ENCODE assay signal across 17 cellular contexts in the genomic region with DNA sequence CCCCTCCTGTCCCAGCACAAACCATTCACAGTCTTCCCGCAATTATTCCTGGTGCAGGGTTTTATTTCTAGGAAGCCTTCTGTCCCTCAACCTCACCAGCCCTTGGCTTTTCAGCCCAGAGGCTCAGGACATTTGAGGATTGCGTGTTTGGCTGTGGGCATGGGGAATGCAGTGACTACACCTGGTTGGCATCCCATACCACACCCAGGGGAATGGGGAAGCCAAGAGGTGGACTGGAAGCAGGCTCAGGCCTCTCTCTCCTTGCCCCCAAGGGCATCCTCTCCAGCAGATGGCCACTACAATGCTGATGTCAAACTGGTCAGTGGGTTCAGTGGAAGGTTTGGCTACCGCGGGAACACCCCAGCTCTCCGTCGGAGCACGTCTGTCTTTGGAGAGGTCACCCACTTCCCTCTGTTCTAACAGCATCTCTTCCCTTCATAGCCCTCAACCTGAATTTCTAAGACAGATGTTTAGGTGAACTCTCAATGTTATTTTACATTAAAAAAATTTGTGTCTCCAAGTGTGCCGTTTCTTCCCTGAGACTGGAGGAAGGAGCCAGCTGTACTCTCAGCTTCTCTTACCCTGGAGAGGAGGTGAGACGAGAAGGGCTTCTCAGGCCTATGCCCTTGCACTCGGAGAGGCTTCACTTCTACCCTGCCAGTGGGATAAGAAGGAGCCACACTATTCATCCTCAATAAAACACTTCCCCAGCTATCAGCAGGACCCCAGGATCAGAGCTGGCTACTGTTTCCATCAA. TPM values are rescaled to one million over a fixed set of nuclear protein-coding genes. Genes with fewer than 3 reads are reported as not detected.
DNase-seq lines count a peak whose midpoint lies in the region; ATAC-seq and TF ChIP-seq lines count a peak whose summit lies in the region.
"Had no signal": no experiment of that assay in that cellular context is flagged by ENCODE, and none has a peak within 500 bp of the region (broad histone marks: within the 10 kb centered on the region; RNA-seq: fewer than 3 reads in every experiment).

No MANE protein-coding gene starts in this region.

- H4K20me1 ChIP-seq in PC-9 (ENCODE audit: insufficient read depth) = no peaks in the 10 kb centered on the region

- H3K27ac Mint-ChIP-seq in activated T-helper 1 cell treated with anti-CD3 and anti-CD28 coated beads, Interleukin-12 subunit alpha, Interleukin-12 subunit beta, Interleukin-2, Interleukin-4 antibody, amounts not matched to agents 30 ng/mL and 10 ng/mL and 1 ng/mL, durations not matched to agents 14 hours and 24 hours and 36 hours = no peak overlapping the region
- H3K27ac Mint-ChIP-seq: CD4-positive, alpha-beta T cell; endodermal cell had no signal

- peaks cover 35% of the 10 kb centered on the region for H3K36me3 Mint-ChIP-seq in activated T-helper 1 cell treated with anti-CD3 and anti-CD28 coated beads, Interleukin-12 subunit alpha, Interleukin-12 subunit beta, Interleukin-2, Interleukin-4 antibody, amounts not matched to agents 30 ng/mL and 10 ng/mL and 1 ng/mL, durations not matched to agents 14 hours and 24 hours and 36 hours (ENCODE audit: low read depth)

- no peaks in the 10 kb centered on the region for H3K9me3 Mint-ChIP-seq in activated T-helper 1 cell treated with anti-CD3 and anti-CD28 coated beads, Interleukin-12 subunit alpha, Interleukin-12 subunit beta, Interleukin-2, Interleukin-4 antibody, amounts not matched to agents 30 ng/mL and 10 ng/mL and 1 ng/mL, durations not matched to agents 14 hours and 24 hours and 36 hours
- H3K9me3 Mint-ChIP-seq: activated T-helper 17 cell treated with anti-CD3 and anti-CD28 coated beads, Interleukin-2, amount 50 U/mL, for 72 hours; CD4-positive, alpha-beta T cell; endodermal cell; neural crest cell had no signal

- H4K91ac ChIP-seq in trophoblast cell (ENCODE audit: low read depth, low read length) = no peak overlapping the region

- peaks cover 32% of the 10 kb centered on the region for H3K4me1 ChIP-seq in PC-9 (replicated peaks; ENCODE audit: insufficient read depth)
- no peaks in the 10 kb centered on the region for H3K4me1 ChIP-seq in trophoblast cell (ENCODE audit: control insufficient read depth in 1 of 2, insufficient read depth in 2 of 2, low read length in 2 of 2)

- WGBS in trophoblast cell (ENCODE audit: extremely low coverage, insufficient coverage, insufficient read length) = no CpG with 5 or more reads among the region's 10 CpGs

- H3K27ac ChIP-seq in PC-9 (peak overlapping the region; percentile 82), epithelial cell of prostate (peak overlapping the region; percentile 86), trophoblast cell (ENCODE audit: low read depth, low read length) (no peak overlapping the region)
- H3K27ac ChIP-seq: KMS-11, skin epidermis had no signal

- intact Hi-C loops in PC-9 (cut with micrococcal nuclease; ENCODE audit: unreplicated experiment) = loop anchor here (1.0 to 2.0 kb wide), 4 partner anchors 35 to 175 kb away; partner anchors contain the start of genes DCAF4, PSEN1, RBM25 and ZFYVE1
- intact Hi-C loops in activated T-helper 1 cell treated with anti-CD3 and anti-CD28 coated beads, Interleukin-12 subunit alpha, Interleukin-12 subunit beta, Interleukin-2, Interleukin-4 antibody, amounts not matched to agents 30 ng/mL and 10 ng/mL and 1 ng/mL, durations not matched to agents 14 hours and 24 hours and 36 hours (cut with micrococcal nuclease) = no loop called here

- no peak overlapping the region for H3K9ac ChIP-seq in trophoblast cell (ENCODE audit: low read length)
- H3K9ac ChIP-seq: KMS-11, SK-N-SH had no signal

- H3K27me3 ChIP-seq in PC-9 (ENCODE audit: insufficient read depth, low read depth) (no peaks in the 10 kb centered on the region), trophoblast cell (ENCODE audit: insufficient read depth, low read length) (no peaks in the 10 kb centered on the region)

- H3K4me3 Mint-ChIP-seq in activated T-helper 1 cell treated with anti-CD3 and anti-CD28 coated beads, Interleukin-12 subunit alpha, Interleukin-12 subunit beta, Interleukin-2, Interleukin-4 antibody, amounts not matched to agents 30 ng/mL and 10 ng/mL and 1 ng/mL, durations not matched to agents 14 hours and 24 hours and 36 hours = no peak overlapping the region
- H3K4me3 Mint-ChIP-seq: activated T-helper 17 cell treated with anti-CD3 and anti-CD28 coated beads, Interleukin-2, amount 50 U/mL, for 72 hours; CD4-positive, alpha-beta T cell; endodermal cell; neural crest cell had no signal

- CTCF ChIA-PET in PC-9 (lab: Charles Lee) = interaction anchor here (0.6 to 1.5 kb wide), 2 partner anchors 65 to 99 kb away, joined by 5 read pairs; partner anchors contain the start of gene ZFYVE1

- no peak overlapping the region for H4K8ac ChIP-seq in trophoblast cell (ENCODE audit: low read depth, low read length)

- H3K4me3 ChIP-seq in PC-9 (no peak overlapping the region), trophoblast cell (ENCODE audit: low read depth, low read length) (no peak overlapping the region)
- H3K4me3 ChIP-seq: skin epidermis had no signal

- H2AFZ ChIP-seq in PC-9 (no peak overlapping the region), trophoblast cell (ENCODE audit: insufficient read depth, low read length, poor library complexity) (no peak overlapping the region)

- no peaks in the 10 kb centered on the region for H3K9me3 ChIP-seq in PC-9 (ENCODE audit: insufficient read depth, low read depth)
- no peaks in the 10 kb centered on the region for H3K9me3 ChIP-seq in trophoblast cell (ENCODE audit: insufficient read depth, low read depth, low read length)
- H3K9me3 ChIP-seq: SK-N-SH had no signal

- H4K12ac ChIP-seq in trophoblast cell (ENCODE audit: low read depth, low read length) = no peak overlapping the region

- no peak overlapping the region for H3K23ac ChIP-seq in trophoblast cell (ENCODE audit: low read length)

- POLR2A ChIA-PET in PC-9 (lab: Charles Lee; ENCODE audit: unreplicated experiment) = interaction anchor here (0.5 to 0.9 kb wide), 4 partner anchors 57 to 1014 kb away, joined by 3 to 24 read pairs (median 4); partner anchors contain the start of gene RBM25

- no peak overlapping the region for H2AK5ac ChIP-seq in trophoblast cell (ENCODE audit: low read length)

- no peak; the same call in 1 of the 2 replicates for TF ChIP-seq CTCF in PC-9 (conservative IDR thresholded peaks at IDR 0.05)

- no peaks in the 10 kb centered on the region for H3K79me2 ChIP-seq in PC-9 (ENCODE audit: low read depth)
- H3K79me2 ChIP-seq in trophoblast cell (ENCODE audit: control insufficient read depth, insufficient read depth, low read length, poor library complexity) = no peaks in the 10 kb centered on the region

- H3K27me3 Mint-ChIP-seq in activated T-helper 1 cell treated with anti-CD3 and anti-CD28 coated beads, Interleukin-12 subunit alpha, Interleukin-12 subunit beta, Interleukin-2, Interleukin-4 antibody, amounts not matched to agents 30 ng/mL and 10 ng/mL and 1 ng/mL, durations not matched to agents 14 hours and 24 hours and 36 hours (ENCODE audit: insufficient read depth) = no peaks in the 10 kb centered on the region
- H3K27me3 Mint-ChIP-seq: activated T-helper 17 cell treated with anti-CD3 and anti-CD28 coated beads, Interleukin-2, amount 50 U/mL, for 72 hours; CD4-positive, alpha-beta T cell had no signal

- DNase-seq in ELR (ENCODE audit: low read depth) = peak; percentile 75
- DNase-seq in PC-9 = peak; percentile 93 to 95
- peak; percentile 45 for DNase-seq in epithelial cell of prostate (ENCODE audit: low read depth, low spot score)
- peak; percentile 74 to 86 for DNase-seq in trophoblast cell
- DNase-seq in activated T-helper 1 cell treated with anti-CD3 and anti-CD28 coated beads, Interleukin-12 subunit alpha, Interleukin-12 subunit beta, Interleukin-2, Interleukin-4 antibody, amounts not matched to agents 30 ng/mL and 10 ng/mL and 1 ng/mL, durations not matched to agents 14 hours and 24 hours and 36 hours (ENCODE audit: low spot score) = no peak
- no peak for DNase-seq in NCI-H69 (lab: John Stamatoyannopoulos, UW)
- DNase-seq: CD4-positive, alpha-beta T cell; endodermal cell; left ventricle myocardium superior; NK-92 treated with Interleukin-12 subunit alpha and Interleukin-12 subunit beta, amount 100 ng/mL, for 24 hours; SK-N-SH had no signal

- ATAC-seq in HG03039 (IDR thresholded peaks at IDR 0.05; ENCODE audit: unreplicated experiment) = no peak
- ATAC-seq in HG02884 (IDR thresholded peaks at IDR 0.05; ENCODE audit: unreplicated experiment) = no peak
- ATAC-seq: activated T-helper 17 cell treated with anti-CD3 and anti-CD28 coated beads, Interleukin-2, amount 50 U/mL, for 72 hours had no signal

- H3K4me1 Mint-ChIP-seq in activated T-helper 1 cell treated with anti-CD3 and anti-CD28 coated beads, Interleukin-12 subunit alpha, Interleukin-12 subunit beta, Interleukin-2, Interleukin-4 antibody, amounts not matched to agents 30 ng/mL and 10 ng/mL and 1 ng/mL, durations not matched to agents 14 hours and 24 hours and 36 hours (ENCODE audit: low read depth) = peaks cover 7% of the 10 kb centered on the region
- H3K4me1 Mint-ChIP-seq: endodermal cell, neural crest cell had no signal

- no peak overlapping the region for H2BK5ac ChIP-seq in trophoblast cell (ENCODE audit: low read depth, low read length, poor library complexity)

- TSS peak; percentile 60 for BruUV-seq in PC-9 (replicated peaks; lab: Mats Ljungman, UMichigan)

- peaks cover 36% of the 10 kb centered on the region for H3F3A ChIP-seq in PC-9 (ENCODE audit: insufficient read depth, low read depth)

- no peak overlapping the region for H3K18ac ChIP-seq in trophoblast cell (ENCODE audit: low read length)

- no peak overlapping the region for H3K4ac ChIP-seq in trophoblast cell (ENCODE audit: low read depth, low read length)

- H2BK120ac ChIP-seq in trophoblast cell (ENCODE audit: insufficient read depth, low read length, poor library complexity) = no peak overlapping the region

- no peak overlapping the region for H2BK12ac ChIP-seq in trophoblast cell (ENCODE audit: low read length)

- H3K9me2 ChIP-seq in PC-9 (ENCODE audit: insufficient read depth) = no peaks in the 10 kb centered on the region
- H3K9me2 ChIP-seq: SK-N-SH had no signal

- H3K14ac ChIP-seq in trophoblast cell (ENCODE audit: low read length) = no peak overlapping the region

- no peaks in the 10 kb centered on the region for H3K79me1 ChIP-seq in trophoblast cell (ENCODE audit: low read length)

- no peaks in the 10 kb centered on the region for H3K36me3 ChIP-seq in PC-9 (ENCODE audit: low read depth)
- H3K36me3 ChIP-seq in trophoblast cell (ENCODE audit: control insufficient read depth in 1 of 2, insufficient read depth in 2 of 2, low read length in 2 of 2) = peaks cover 17 to 27% of the 10 kb centered on the region in 2 experiments

- H3K4me2 ChIP-seq in PC-9 (peak overlapping the region; percentile 58), trophoblast cell (ENCODE audit: low read length) (no peak overlapping the region)
- H3K4me2 ChIP-seq: KMS-11, SK-N-SH had no signal

RNA-seq across cellular contexts. Expression of gene DCAF4, which starts 35.5 kb away (rescaled TPM):
- total RNA-seq in PC-9 (2021) = 17.6 and 20.0 TPM in 2 replicates
- polyA plus RNA-seq in trophoblast cell (2013) = 35.0 and 42.5 TPM in 2 replicates
- 17.1 and 20.4 TPM in 2 replicates for total RNA-seq in activated T-helper 1 cell treated with anti-CD3 and anti-CD28 coated beads, Interleukin-12 subunit alpha, Interleukin-12 subunit beta, Interleukin-2, Interleukin-4 antibody, amounts not matched to agents 30 ng/mL and 10 ng/mL and 1 ng/mL, durations not matched to agents 14 hours and 24 hours and 36 hours

Comparison
In these comparisons a context has a peak if more than half of its experiments do, and no peak if none do; other contexts are left out.
1. DNase-seq: peak in ELR (single experiment), PC-9 (2 of 2), epithelial cell of prostate (single experiment) and trophoblast cell (2 of 2); none in activated T-helper 1 cell treated with anti-CD3 and anti-CD28 coated beads, Interleukin-12 subunit alpha, Interleukin-12 subunit beta, Interleukin-2, Interleukin-4 antibody, amounts not matched to agents 30 ng/mL and 10 ng/mL and 1 ng/mL, durations not matched to agents 14 hours and 24 hours and 36 hours (single experiment) and NCI-H69 (single experiment).